In genomic region chr5:88743231-88743879, GRCh38 we compare ENCODE assay signal across 14 cellular contexts.
DNase-seq lines count a peak whose midpoint lies in the region; ATAC-seq and TF ChIP-seq lines count a peak whose summit lies in the region.
"Had no signal": no experiment of that assay in that cellular context is flagged by ENCODE, and none has a peak within 500 bp of the region (broad histone marks: within the 10 kb centered on the region; RNA-seq: fewer than 3 reads in every experiment).

No MANE protein-coding gene starts in this region.

- peak; percentile 6 for DNase-seq in EH (ENCODE audit: low read depth)
- DNase-seq in M059J (ENCODE audit: low read depth): peak; percentile 60
- DNase-seq in cardiac fibroblast (ENCODE audit: low read depth in 2 of 2): peak; percentile 37 to 48
- DNase-seq in memory B cell (ENCODE audit: low spot score in 2 of 2): no peak
- DNase-seq in T-helper 17 cell: no peak
- DNase-seq in GM20000 (ENCODE audit: low spot score): no peak
- no peak for DNase-seq in COLO668 (lab: John Stamatoyannopoulos, UW; ENCODE audit: unreplicated experiment)
- no peak for DNase-seq in GF-D8 (lab: John Stamatoyannopoulos, UW)
- DNase-seq: naive B cell, NCI-H1436 treated with DMSO at 0.1 percent for 48 hours, NCI-H526, SIG-M5 had no signal

- H3K4me3 ChIP-seq in cardiac fibroblast (replicated peaks in 1 of 2; ENCODE audit: low read depth in 2 of 2, low read length in 2 of 2): no peak overlapping the region

- H3K4me1 Mint-ChIP-seq in memory B cell (peaks cover 26% of the 10 kb centered on the region), T-helper 17 cell (no peaks in the 10 kb centered on the region)

- H3K9me3 ChIP-seq in T-helper 17 cell (ENCODE audit: control insufficient read depth, low read length, poor library complexity, severe bottlenecking): no peaks in the 10 kb centered on the region

- H3K36me3 Mint-ChIP-seq in memory B cell (peaks cover 20% of the 10 kb centered on the region), T-helper 17 cell (ENCODE audit: low read depth) (no peaks in the 10 kb centered on the region)
- H3K36me3 Mint-ChIP-seq: activated naive CD4-positive, alpha-beta T cell treated with anti-CD3 and anti-CD28 coated beads, Interleukin-2, amount 50 U/mL, for 72 hours had no signal

- TF ChIP-seq CTCF in cardiac fibroblast (IDR thresholded peaks at IDR 0.05; ENCODE audit: low read depth, low read length): no peak
- no peak for TF ChIP-seq CTCF in GM20000 (IDR thresholded peaks at IDR 0.05; ENCODE audit: extremely low read depth, missing control alignments)

- H3K27me3 Mint-ChIP-seq in memory B cell (no peaks in the 10 kb centered on the region), T-helper 17 cell (peaks cover 27% of the 10 kb centered on the region)
- H3K27me3 Mint-ChIP-seq: naive B cell had no signal

- H3K4me3 Mint-ChIP-seq in memory B cell (no peak overlapping the region), T-helper 17 cell (no peak overlapping the region)
- H3K4me3 Mint-ChIP-seq: naive B cell had no signal

- H3K27ac Mint-ChIP-seq in memory B cell (peak overlapping the region; percentile 55), T-helper 17 cell (no peak overlapping the region)
- H3K27ac Mint-ChIP-seq: activated naive CD4-positive, alpha-beta T cell treated with anti-CD3 and anti-CD28 coated beads, Interleukin-2, amount 50 U/mL, for 72 hours had no signal

- no peaks in the 10 kb centered on the region for H3K9me3 Mint-ChIP-seq in memory B cell
- H3K9me3 Mint-ChIP-seq: activated naive CD4-positive, alpha-beta T cell treated with anti-CD3 and anti-CD28 coated beads, Interleukin-2, amount 50 U/mL, for 72 hours; naive B cell had no signal

- ATAC-seq in memory B cell (ENCODE audit: low read depth) (no peak), T-helper 17 cell (no peak)
- ATAC-seq: activated naive CD4-positive, alpha-beta T cell treated with anti-CD3 and anti-CD28 coated beads, Interleukin-2, amount 50 U/mL, for 72 hours; sciatic nerve had no signal

Comparison
In these comparisons a context has a peak if more than half of its experiments do, and no peak if none do; other contexts are left out.
1. DNase-seq: peak in EH (single experiment), M059J (single experiment) and cardiac fibroblast (2 of 2); none in memory B cell (0 of 2), T-helper 17 cell (0 of 3), GM20000 (single experiment), COLO668 (single experiment) and GF-D8 (single experiment).